In the genomic region with DNA sequence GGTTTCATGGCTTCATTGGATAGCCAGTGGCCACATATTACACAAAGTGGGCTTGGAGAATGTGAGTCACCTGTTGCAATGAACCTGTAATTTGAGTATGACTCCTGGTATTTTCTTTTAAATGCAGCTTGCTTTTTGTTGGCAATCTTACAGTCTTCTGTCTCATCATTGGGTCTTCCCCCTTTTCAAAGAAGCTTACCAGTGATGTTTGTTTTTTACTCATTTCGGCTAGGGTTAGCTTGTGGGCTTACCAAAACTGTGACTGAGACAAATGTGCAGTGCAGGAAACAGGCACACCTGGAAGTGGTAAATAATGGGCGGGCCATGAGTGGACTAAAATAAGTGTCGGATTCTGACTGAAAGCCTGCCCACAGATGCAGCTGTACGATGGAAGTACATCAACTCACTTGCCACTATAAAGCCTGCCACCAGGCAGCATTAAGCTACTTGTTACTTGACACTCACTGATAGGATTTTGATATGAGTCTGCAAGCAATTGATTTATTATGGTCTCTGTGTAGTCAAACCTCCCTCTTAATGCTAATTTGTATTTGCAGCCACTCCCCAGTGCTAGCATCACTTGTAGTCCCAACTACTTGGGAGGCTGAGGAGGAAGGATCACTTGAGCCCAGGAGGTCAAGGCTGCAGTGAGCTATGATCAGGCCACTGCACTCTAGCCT, we compare ENCODE assay signal across 8 cellular contexts. TPM values are rescaled to one million over a fixed set of nuclear protein-coding genes. Genes with fewer than 3 reads are reported as not detected.
DNase-seq lines count a peak whose midpoint lies in the region; ATAC-seq and TF ChIP-seq lines count a peak whose summit lies in the region.

No MANE protein-coding gene starts in this region.

- peak; percentile 64 for ATAC-seq in HG03139 (IDR thresholded peaks at IDR 0.05; ENCODE audit: unreplicated experiment)

- H3K27ac Mint-ChIP-seq in H9 = no peak overlapping the region

- DNase-seq in activated gamma-delta T cell treated with Interleukin-2 at 50 U/mL for 16 hours = peak; percentile 44
- DNase-seq in activated gamma-delta T cell (lab: John Stamatoyannopoulos, UW) = no peak
- DNase-seq in activated CD4-positive, alpha-beta T cell treated with anti-CD3 and anti-CD28 coated beads, Interleukin-2, amount 50 U/mL, for 1 hour = peak; percentile 32
- peak; percentile 42 to 54 for DNase-seq in stimulated activated CD4-positive, alpha-beta T cell treated with anti-CD3 and anti-CD28 coated beads, Interleukin-2, amount 100 ng/mL, for 48 hours
- no peak for DNase-seq in H9
- no peak for DNase-seq in cerebellum (ENCODE audit: low spot score)
- DNase-seq in cardiac septum (ENCODE audit: low spot score) = no peak

- intact Hi-C loops in cardiac septum (cut with DNase I) = no loop called here

- H3K9me3 Mint-ChIP-seq in H9 = peaks cover 0 to 4% of the 10 kb centered on the region in 2 experiments; a peak in 1 of 5 replicates

- H3K9me3 ChIP-seq in H9 (ENCODE audit: control insufficient read depth, low read depth, low read length) = no peaks in the 10 kb centered on the region

- H4K5ac ChIP-seq in H9 (ENCODE audit: insufficient read length, low read depth, low read length) = no peak overlapping the region

- H4K8ac ChIP-seq in H9 (replicated peaks; ENCODE audit: insufficient read length, low read depth, low read length) = no peak overlapping the region

- H3K79me1 ChIP-seq in H9 (ENCODE audit: insufficient read depth, low read depth, low read length, poor library complexity, severe bottlenecking) = no peaks in the 10 kb centered on the region

- H2BK5ac ChIP-seq in H9 (ENCODE audit: insufficient read length, low read length) = no peak overlapping the region

- H2AK5ac ChIP-seq in H9 (ENCODE audit: insufficient read length, low read length) = no peak overlapping the region

- no peak overlapping the region for H2AFZ ChIP-seq in H9 (ENCODE audit: low read length)

- no peak overlapping the region for H3K18ac ChIP-seq in H9 (ENCODE audit: insufficient read length, low read depth, low read length)

- H3K23ac ChIP-seq in H9 (ENCODE audit: insufficient read length, low read depth, low read length) = no peak overlapping the region

- H3K56ac ChIP-seq in H9 (ENCODE audit: insufficient read length, low read depth, low read length) = no peak overlapping the region

- H2BK20ac ChIP-seq in H9 (ENCODE audit: low read depth, low read length, poor library complexity, severe bottlenecking) = no peak overlapping the region

- H2BK15ac ChIP-seq in H9 (ENCODE audit: low read depth, low read length) = no peak overlapping the region

- no peak overlapping the region for H3K4me3 Mint-ChIP-seq in H9

- H3K9ac ChIP-seq in H9 (ENCODE audit: extremely low read depth, insufficient read length, low read length) = no peak overlapping the region

- no peak overlapping the region for H4K91ac ChIP-seq in H9 (ENCODE audit: insufficient read length, low read depth, low read length)

- no peak overlapping the region for H3T11ph ChIP-seq in H9 (ENCODE audit: low read length)

- no CpG with 5 or more reads among the region's 4 CpGs for WGBS in H9 (ENCODE audit: extremely low coverage, insufficient read length, low lambda C conversion rate)

- H3K27ac ChIP-seq in H9 (ENCODE audit: insufficient read length, low read depth, low read length) = no peak overlapping the region

- TF ChIP-seq CTCF in H9 (conservative IDR thresholded peaks at IDR 0.05) = no peak

- H2BK12ac ChIP-seq in H9 (ENCODE audit: insufficient read length, low read depth, low read length) = no peak overlapping the region

- H3K4me1 ChIP-seq in H9 (ENCODE audit: insufficient read depth, low read length) = no peaks in the 10 kb centered on the region

- H3K23me2 ChIP-seq in H9 (ENCODE audit: insufficient read length, low read depth, low read length, poor library complexity, severe bottlenecking) = peaks cover 10% of the 10 kb centered on the region

- H3K4me1 Mint-ChIP-seq in H9 = peaks cover 7 to 15% of the 10 kb centered on the region in 2 experiments

- no peak overlapping the region for H3K4ac ChIP-seq in H9 (ENCODE audit: low read depth, low read length)

- H4K20me1 ChIP-seq in H9 (ENCODE audit: control insufficient read depth, insufficient read depth, insufficient read length) = no peaks in the 10 kb centered on the region

- no peak overlapping the region for H3K4me2 ChIP-seq in H9 (ENCODE audit: insufficient read depth, insufficient read length, low read length)

- H3K27me3 Mint-ChIP-seq in H9 (ENCODE audit: low read depth) = peaks cover 98% of the 10 kb centered on the region

- peaks cover 55% of the 10 kb centered on the region for H3K27me3 ChIP-seq in H9 (ENCODE audit: insufficient read depth, low read length)

- no peaks in the 10 kb centered on the region for H3K36me3 Mint-ChIP-seq in H9 (ENCODE audit: insufficient read depth in 1 of 3, low read depth in 3 of 3)

- no peak overlapping the region for H3K14ac ChIP-seq in H9 (ENCODE audit: insufficient read depth, low read length)

- H2BK120ac ChIP-seq in H9 (ENCODE audit: low read depth, low read length, poor library complexity, severe bottlenecking) = no peak overlapping the region

- H3K79me2 ChIP-seq in H9 (ENCODE audit: insufficient read depth, low read length) = no peaks in the 10 kb centered on the region

RNA-seq across cellular contexts. Expression of a gene that starts 4.2 kb away (rescaled TPM):
- total RNA-seq in H9 (2021) (0.48 and 0.83 TPM in 2 replicates), cerebellum (7.6 TPM), cardiac septum (2.4 TPM)

Comparison
In these comparisons a context has a peak if more than half of its experiments do, and no peak if none do; other contexts are left out.
1. DNase-seq: peak in activated gamma-delta T cell treated with Interleukin-2 at 50 U/mL for 16 hours (single experiment), activated CD4-positive, alpha-beta T cell treated with anti-CD3 and anti-CD28 coated beads, Interleukin-2, amount 50 U/mL, for 1 hour (single experiment) and stimulated activated CD4-positive, alpha-beta T cell treated with anti-CD3 and anti-CD28 coated beads, Interleukin-2, amount 100 ng/mL, for 48 hours (2 of 2); none in activated gamma-delta T cell (single experiment), H9 (single experiment), cerebellum (single experiment) and cardiac septum (single experiment).